Comparison of ENCODE assay signal across 8 cellular contexts in the genomic region with DNA sequence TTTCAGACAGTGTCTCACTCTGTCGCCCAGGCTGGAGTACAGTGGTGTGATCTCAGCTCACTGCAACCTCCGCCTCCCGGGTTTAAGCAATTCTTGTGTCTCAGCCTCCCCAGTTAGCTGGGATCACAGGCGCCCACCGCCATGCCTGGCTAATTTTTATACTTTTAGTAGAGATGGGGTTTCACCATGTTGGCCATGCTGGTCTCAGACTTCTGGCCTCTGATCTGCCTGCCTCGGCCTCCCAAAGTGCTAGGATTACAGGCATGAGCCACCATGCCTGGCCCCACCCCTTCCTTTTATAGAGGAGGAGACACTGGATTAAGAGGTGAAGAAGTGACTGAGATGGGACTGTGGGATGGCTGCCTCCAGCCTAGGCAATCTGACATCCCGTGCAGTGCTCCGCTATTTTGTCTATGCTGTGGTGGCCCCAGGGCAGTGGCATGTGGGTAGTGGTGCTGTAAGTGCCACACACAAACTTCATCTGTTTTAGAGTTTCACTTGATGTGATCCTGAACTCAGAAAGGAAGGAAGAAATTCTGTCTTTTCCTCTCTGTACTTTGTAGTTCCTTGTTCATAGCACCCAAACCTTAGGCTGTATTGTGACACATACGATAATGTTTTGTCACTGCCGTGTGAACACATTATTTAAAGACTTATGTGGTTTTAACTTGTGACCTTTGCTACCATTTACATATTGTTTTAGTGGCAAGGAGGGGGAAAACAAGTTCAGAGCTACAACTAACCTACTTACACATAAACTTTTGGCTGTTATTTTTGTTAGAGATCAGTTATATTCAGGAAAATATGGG. TPM values are rescaled to one million over a fixed set of nuclear protein-coding genes. Genes with fewer than 3 reads are reported as not detected.
DNase-seq lines count a peak whose midpoint lies in the region; ATAC-seq, FAIRE-seq and TF ChIP-seq lines count a peak whose summit lies in the region.

No MANE protein-coding gene starts in this region.

- H3T11ph ChIP-seq in H9 (ENCODE audit: low read length) = no peak overlapping the region

- H3K9me3 ChIP-seq in keratinocyte (ENCODE audit: control insufficient read depth, low read depth, low read length) (no peaks in the 10 kb centered on the region), H9 (ENCODE audit: control insufficient read depth, low read depth, low read length) (no peaks in the 10 kb centered on the region)

- no peak overlapping the region for H3K27ac ChIP-seq in keratinocyte (ENCODE audit: control insufficient read depth, insufficient read depth, low read length)
- H3K27ac ChIP-seq in H9 (ENCODE audit: insufficient read length, low read depth, low read length) = no peak overlapping the region

- no peak overlapping the region for H2BK5ac ChIP-seq in H9 (ENCODE audit: insufficient read length, low read length)

- H3K4me1 Mint-ChIP-seq in H9 = peaks cover 16 to 21% of the 10 kb centered on the region in 2 experiments

- H3K4me1 ChIP-seq in keratinocyte (ENCODE audit: control insufficient read depth, extremely low read depth, insufficient read depth, low read length) (peaks cover 2% of the 10 kb centered on the region), H9 (ENCODE audit: insufficient read depth, low read length) (peaks cover 2% of the 10 kb centered on the region; the same call in 1 of the 2 replicates)

- no peaks in the 10 kb centered on the region for H3K23me2 ChIP-seq in H9 (ENCODE audit: insufficient read length, low read depth, low read length, poor library complexity, severe bottlenecking)

- no peak overlapping the region for H4K91ac ChIP-seq in H9 (ENCODE audit: insufficient read length, low read depth, low read length)

- H4K8ac ChIP-seq in H9 (replicated peaks; ENCODE audit: insufficient read length, low read depth, low read length) = no peak overlapping the region

- H3K36me3 Mint-ChIP-seq in H9 (ENCODE audit: insufficient read depth in 1 of 3, low read depth in 3 of 3) = no peaks in the 10 kb centered on the region

- no peaks in the 10 kb centered on the region for H3K9me1 ChIP-seq in keratinocyte (ENCODE audit: control insufficient read depth, extremely low read depth, insufficient read depth, low read length)

- no peaks in the 10 kb centered on the region for H4K20me1 ChIP-seq in keratinocyte (ENCODE audit: control insufficient read depth, extremely low read depth, insufficient read depth, low read length)
- no peaks in the 10 kb centered on the region for H4K20me1 ChIP-seq in H9 (ENCODE audit: control insufficient read depth, insufficient read depth, insufficient read length)

- no peak overlapping the region for H3K4me3 Mint-ChIP-seq in H9

- H3K9ac ChIP-seq in keratinocyte (ENCODE audit: control insufficient read depth, extremely low read depth, insufficient read depth, low read length) = no peak overlapping the region
- H3K9ac ChIP-seq in H9 (ENCODE audit: extremely low read depth, insufficient read length, low read length) = no peak overlapping the region

- no peaks in the 10 kb centered on the region for H3K36me3 ChIP-seq in keratinocyte (ENCODE audit: control insufficient read depth in 2 of 2, extremely low read depth in 1 of 2, insufficient read depth in 2 of 2, low read length in 2 of 2)

- H3K27me3 Mint-ChIP-seq in H9 (ENCODE audit: low read depth) = no peaks in the 10 kb centered on the region

- H2AFZ ChIP-seq in keratinocyte (ENCODE audit: control insufficient read depth, low read length) (no peak overlapping the region), H9 (ENCODE audit: low read length) (no peak overlapping the region)

- WGBS in H9 (ENCODE audit: extremely low coverage, insufficient read length, low lambda C conversion rate) = no CpG with 5 or more reads among the region's 10 CpGs

- DNase-seq in EH (ENCODE audit: low read depth) (peak; percentile 49), NAMALWA (ENCODE audit: low spot score) (peak; percentile 57), keratinocyte (ENCODE audit: low read depth, low spot score) (no peak), NCI-H524 treated with DMSO at 0.1 percent for 48 hours (lab: John Stamatoyannopoulos, UW) (no peak), H9 (no peak), GM03348 (ENCODE audit: low spot score) (no peak), GM12891 (ENCODE audit: insufficient read length, low spot score) (no peak)

- no peak overlapping the region for H3K23ac ChIP-seq in H9 (ENCODE audit: insufficient read length, low read depth, low read length)

- no peak overlapping the region for H2BK12ac ChIP-seq in H9 (ENCODE audit: insufficient read length, low read depth, low read length)

- no peak for TF ChIP-seq CTCF in keratinocyte (optimal IDR thresholded peaks at IDR 0.05 in 1 of 3, IDR thresholded peaks at IDR 0.05 in 1 of 3, conservative IDR thresholded peaks at IDR 0.05 in 1 of 3; ENCODE audit: extremely low read depth in 1 of 3, insufficient read depth in 2 of 3, low read length in 3 of 3)
- no peak for TF ChIP-seq CTCF in H9 (conservative IDR thresholded peaks at IDR 0.05)

- H2BK120ac ChIP-seq in H9 (ENCODE audit: low read depth, low read length, poor library complexity, severe bottlenecking) = no peak overlapping the region

- H2BK20ac ChIP-seq in H9 (ENCODE audit: low read depth, low read length, poor library complexity, severe bottlenecking) = no peak overlapping the region

- no peak overlapping the region for H3K56ac ChIP-seq in H9 (ENCODE audit: insufficient read length, low read depth, low read length)

- H3K18ac ChIP-seq in H9 (ENCODE audit: insufficient read length, low read depth, low read length) = no peak overlapping the region

- H3K79me1 ChIP-seq in H9 (ENCODE audit: insufficient read depth, low read depth, low read length, poor library complexity, severe bottlenecking) = no peaks in the 10 kb centered on the region

- TF ChIP-seq POLR2A in GM12891 (IDR thresholded peaks at IDR 0.05; ENCODE audit: low read depth, low read length) = no peak

- no peak overlapping the region for H3K4ac ChIP-seq in H9 (ENCODE audit: low read depth, low read length)

- no peak overlapping the region; a peak in 1 of 7 replicates for H3K27ac Mint-ChIP-seq in H9

- no peaks in the 10 kb centered on the region for H3K9me3 Mint-ChIP-seq in H9

- FAIRE-seq in keratinocyte (lab: Jason Lieb, UNC) (peak; percentile 13), GM12891 (lab: Jason Lieb, UNC) (no peak)

- H2BK15ac ChIP-seq in H9 (ENCODE audit: low read depth, low read length) = no peak overlapping the region

- H3K4me2 ChIP-seq in keratinocyte (ENCODE audit: control insufficient read depth, extremely low read depth, insufficient read depth, low read depth, low read length) (no peak overlapping the region), H9 (ENCODE audit: insufficient read depth, insufficient read length, low read length) (no peak overlapping the region)

- ATAC-seq in GM21786 (IDR thresholded peaks at IDR 0.05; ENCODE audit: unreplicated experiment) = peak; percentile 72

- H3K27me3 ChIP-seq in keratinocyte (ENCODE audit: control insufficient read depth, extremely low read depth, insufficient read depth, low read length) = no peaks in the 10 kb centered on the region
- H3K27me3 ChIP-seq in H9 (ENCODE audit: insufficient read depth, low read length) = no peaks in the 10 kb centered on the region

- H3K4me3 ChIP-seq in keratinocyte (ENCODE audit: control insufficient read depth in 2 of 3, extremely low read depth in 1 of 3, insufficient read depth in 2 of 3, low read depth in 1 of 3, low read length in 3 of 3) = no peak overlapping the region

- dilution Hi-C loops in keratinocyte (cut with MboI; ENCODE audit: extremely low pct_ligation_motif_present, low sequenced_read_pairs) = no loop called here

- H2AK5ac ChIP-seq in H9 (ENCODE audit: insufficient read length, low read length) = no peak overlapping the region

- H3K14ac ChIP-seq in H9 (ENCODE audit: insufficient read depth, low read length) = no peak overlapping the region

- no peak overlapping the region for H4K5ac ChIP-seq in H9 (ENCODE audit: insufficient read length, low read depth, low read length)

- H3K79me2 ChIP-seq in keratinocyte (ENCODE audit: control insufficient read depth, insufficient read depth, low read length) = peaks cover 8% of the 10 kb centered on the region
- no peaks in the 10 kb centered on the region for H3K79me2 ChIP-seq in H9 (ENCODE audit: insufficient read depth, low read length)

TF ChIP-seq in GM12891, 5 proteins besides CTCF, POLR2A, EP300 and RAD21:
- no peak for TF ChIP-seq POLR2AphosphoS5 (IDR thresholded peaks at IDR 0.05; ENCODE audit: low read depth, low read length)
TF ChIP-seq in GM12891: peak in this region for 0.

RNA-seq across cellular contexts. Expression of gene FNIP2, which starts 48.9 kb away (rescaled TPM):
- polyA plus RNA-seq in keratinocyte = 5.4 to 11.4 TPM (median 6.2 TPM) in 3 replicates
- 21.4 TPM for polyA plus RNA-seq in keratinocyte (2011; ENCODE audit: low read depth)
- polyA plus RNA-seq in keratinocyte (2011; cell fraction: cytosol; rRNA removed) = 3.8 and 5.9 TPM in 2 replicates
- polyA plus RNA-seq in keratinocyte (2011; cell fraction: nucleus; rRNA removed) = 8.1 and 10.6 TPM in 2 replicates
- 4.5 and 15.3 TPM in 2 replicates for polyA plus RNA-seq in keratinocyte (2012; ENCODE audit: low replicate concordance)
- 7.2 to 29.5 TPM (median 20.9 TPM) in 3 replicates for polyA minus RNA-seq in keratinocyte
- polyA minus RNA-seq in keratinocyte (2011; cell fraction: cytosol; rRNA and poly(A)+ RNA removed) = 5.8 TPM
- 16.1 and 34.9 TPM in 2 replicates for polyA minus RNA-seq in keratinocyte (2011; cell fraction: nucleus; rRNA and poly(A)+ RNA removed)
- total RNA-seq in H9 (2021) = 9.6 and 11.4 TPM in 2 replicates
- 0.09 TPM for polyA plus RNA-seq in GM12891 (2012; ENCODE audit: low read depth, missing spikeins)

Comparison
In these comparisons a context has a peak if more than half of its experiments do, and no peak if none do; other contexts are left out.
1. DNase-seq: peak in EH (single experiment) and NAMALWA (single experiment); none in keratinocyte (single experiment), NCI-H524 treated with DMSO at 0.1 percent for 48 hours (single experiment), H9 (single experiment), GM03348 (single experiment) and GM12891 (single experiment).